8 cellular contexts compared by ENCODE assay signal in genomic region chr7:2399848-2400587, GRCh38. TPM values are rescaled to one million over a fixed set of nuclear protein-coding genes. Genes with fewer than 3 reads are reported as not detected.
A peak's percentile ranks its signal among the peaks of the same experiment; 100 is the strongest.
DNase-seq lines count a peak whose midpoint lies in the region; ATAC-seq, FAIRE-seq and TF ChIP-seq lines count a peak whose summit lies in the region.

No MANE protein-coding gene starts in this region.

- no peak for TF ChIP-seq POLR2A in sigmoid colon (IDR thresholded peaks at IDR 0.05)

- H3K27me3 ChIP-seq in astrocyte (ENCODE audit: insufficient read depth, low read length): peaks cover 4% of the 10 kb centered on the region
- no peaks in the 10 kb centered on the region for H3K27me3 ChIP-seq in hepatocyte
- no peaks in the 10 kb centered on the region for H3K27me3 ChIP-seq in sigmoid colon

- peak overlapping the region; percentile 69 for H3K9ac ChIP-seq in astrocyte (ENCODE audit: low read length)

- H3K9me2 ChIP-seq in hepatocyte (replicated peaks; ENCODE audit: insufficient read depth): no peaks in the 10 kb centered on the region

- peak overlapping the region; percentile 97 for H3K27ac Mint-ChIP-seq in astrocyte (ENCODE audit: unreplicated experiment)

- peaks cover 2% of the 10 kb centered on the region for H3K9me3 Mint-ChIP-seq in astrocyte (ENCODE audit: unreplicated experiment)

- H3K79me2 ChIP-seq in astrocyte (ENCODE audit: insufficient read depth, low read length): peaks cover 9% of the 10 kb centered on the region
- H3K79me2 ChIP-seq in hepatocyte: peaks cover 11% of the 10 kb centered on the region

- no peak overlapping the region for H3K4me3 Mint-ChIP-seq in astrocyte (ENCODE audit: unreplicated experiment)

- DNase-seq in Right ventricle myocardium superior (peak; percentile 80), Right ventricle myocardium inferior (ENCODE audit: missing footprints) (no peak), NCI-H345 (lab: John Stamatoyannopoulos, UW) (peak; percentile 50), astrocyte (ENCODE audit: low read depth) (peak; percentile 97), hepatocyte (ENCODE audit: low spot score) (peak; percentile 79), sigmoid colon (peak; percentile 92)

- H4K20me1 ChIP-seq in astrocyte (ENCODE audit: insufficient read depth, low read length): peaks cover 8% of the 10 kb centered on the region
- H4K20me1 ChIP-seq in hepatocyte (ENCODE audit: insufficient read depth, poor library complexity, severe bottlenecking): no peaks in the 10 kb centered on the region

- WGBS in hepatocyte (ENCODE audit: low lambda C conversion rate, missing lambda C conversion rate): 35% methylated on average over 6 of the region's 6 CpGs
- 13 to 16% methylated on average over 6 of the region's 6 CpGs for WGBS in sigmoid colon, 2 donors

- FAIRE-seq in astrocyte (lab: Jason Lieb, UNC): no peak

- peak overlapping the region; percentile 62 for H2AFZ ChIP-seq in astrocyte (ENCODE audit: low read depth, low read length)
- peak overlapping the region; percentile 50 for H2AFZ ChIP-seq in hepatocyte

- no peaks in the 10 kb centered on the region for H3K9me3 ChIP-seq in astrocyte (ENCODE audit: insufficient read depth, low read depth, low read length)
- no peaks in the 10 kb centered on the region for H3K9me3 ChIP-seq in hepatocyte (ENCODE audit: low read depth)
- H3K9me3 ChIP-seq in sigmoid colon: no peaks in the 10 kb centered on the region

- no peaks in the 10 kb centered on the region for H3K36me3 ChIP-seq in astrocyte (ENCODE audit: insufficient read depth, low read length)
- no peaks in the 10 kb centered on the region for H3K36me3 ChIP-seq in hepatocyte (replicated peaks; ENCODE audit: insufficient read depth, low read depth)
- H3K36me3 ChIP-seq in sigmoid colon: no peaks in the 10 kb centered on the region

- H3K4me3 ChIP-seq in astrocyte (ENCODE audit: insufficient read depth, low read depth, low read length) (peak overlapping the region; percentile 21), hepatocyte (no peak overlapping the region), sigmoid colon (no peak overlapping the region)

- H3K4me1 ChIP-seq in astrocyte (ENCODE audit: insufficient read depth, low read length): peaks cover 21% of the 10 kb centered on the region
- H3K4me1 ChIP-seq in hepatocyte (ENCODE audit: insufficient read depth): peaks cover 10% of the 10 kb centered on the region
- peaks cover 0 to 27% (median 20%) of the 10 kb centered on the region in 4 donors for H3K4me1 ChIP-seq in sigmoid colon

- peaks cover 20% of the 10 kb centered on the region for H3K4me1 Mint-ChIP-seq in astrocyte (ENCODE audit: low read depth, unreplicated experiment)

- intact Hi-C loops in Right ventricle myocardium superior (cut with DNase I) (no loop called here), Right ventricle myocardium inferior (cut with DNase I) (no loop called here), sigmoid colon (cut with DNase I) (loop anchor here (5.0 kb wide), 1 partner anchor 157 kb away; the partner anchor contains the start of genes BRAT1 and IQCE)

- ATAC-seq in Right ventricle myocardium superior (ENCODE audit: poor library complexity): no peak
- no peak for ATAC-seq in Right ventricle myocardium inferior
- ATAC-seq in HG02759 (IDR thresholded peaks at IDR 0.05; ENCODE audit: unreplicated experiment): no peak
- no peak for ATAC-seq in GM21737 (IDR thresholded peaks at IDR 0.05; ENCODE audit: unreplicated experiment)

- TF ChIP-seq EP300 in sigmoid colon (IDR thresholded peaks at IDR 0.05): no peak

- H3K27ac ChIP-seq in astrocyte (ENCODE audit: low read depth, low read length): peak overlapping the region; percentile 68
- H3K27ac ChIP-seq in hepatocyte: peak overlapping the region; percentile 71
- peak overlapping the region; percentile 65 to 78 (median 73) for H3K27ac ChIP-seq in sigmoid colon

- no peak for TF ChIP-seq CTCF in astrocyte (IDR thresholded peaks at IDR 0.05; ENCODE audit: insufficient read depth, low read depth, low read length)
- no peak for TF ChIP-seq CTCF in hepatocyte (IDR thresholded peaks at IDR 0.05; ENCODE audit: poor library complexity)
- no peak for TF ChIP-seq CTCF in sigmoid colon (IDR thresholded peaks at IDR 0.05)

- H3K4me2 ChIP-seq in astrocyte (ENCODE audit: low read length) (peak overlapping the region; percentile 81), hepatocyte (peak overlapping the region; percentile 56)

- H3K36me3 Mint-ChIP-seq in astrocyte (ENCODE audit: low read depth, unreplicated experiment): peaks cover 2% of the 10 kb centered on the region

- H3K27me3 Mint-ChIP-seq in astrocyte (ENCODE audit: low read depth, unreplicated experiment): peaks cover 4% of the 10 kb centered on the region

RNA-seq across cellular contexts. Expression of gene CHST12, which starts 3.4 kb away (rescaled TPM):
- 14.8 TPM for total RNA-seq in Right ventricle myocardium superior
- 13.5 TPM for total RNA-seq in Right ventricle myocardium inferior
- total RNA-seq in astrocyte: 18.5 and 22.0 TPM in 2 replicates
- 7.2 and 8.4 TPM in 2 replicates for total RNA-seq in hepatocyte
- polyA plus RNA-seq in hepatocyte: 21.5 and 23.2 TPM in 2 replicates
- total RNA-seq in sigmoid colon: 10 to 100 TPM in 3 of 4 donors, 1 to 10 TPM in 1; 7.5 to 10.9 (median 10.4) TPM
- 10 to 100 TPM in 1 of 3 donors, 1 to 10 TPM in 2; 1.2 to 11.9 (median 3.2) TPM for polyA plus RNA-seq in sigmoid colon

RNA-seq across cellular contexts. Expression of gene EIF3B, which starts 45.4 kb away (rescaled TPM):
- 68.0 TPM for total RNA-seq in Right ventricle myocardium superior
- 68.1 TPM for total RNA-seq in Right ventricle myocardium inferior
- 198 and 213 TPM in 2 replicates for total RNA-seq in astrocyte
- 122 and 131 TPM in 2 replicates for total RNA-seq in hepatocyte
- 139 and 145 TPM in 2 replicates for polyA plus RNA-seq in hepatocyte
- 100 to 1,000 TPM in 2 of 4 donors, 10 to 100 TPM in 2; 89.2 to 125 (median 103) TPM for total RNA-seq in sigmoid colon
- 100 to 1,000 TPM in 1 of 3 donors, 10 to 100 TPM in 2; 37.9 to 107 (median 47.4) TPM for polyA plus RNA-seq in sigmoid colon
